19 cellular contexts compared by ENCODE assay signal in genomic region chr1:229879746-229880145, GRCh38.
DNase-seq lines count a peak whose midpoint lies in the region; ATAC-seq and TF ChIP-seq lines count a peak whose summit lies in the region.
"Had no signal": no experiment of that assay in that cellular context is flagged by ENCODE, and none has a peak within 500 bp of the region (broad histone marks: within the 10 kb centered on the region; RNA-seq: fewer than 3 reads in every experiment).

No MANE protein-coding gene starts in this region.

- DNase-seq in MCF 10A (ENCODE audit: unreplicated experiment) (peak; percentile 33), breast epithelium (ENCODE audit: low spot score in 2 of 2) (no peak), esophagus muscularis mucosa (ENCODE audit: extremely low spot score) (peak; percentile 70), osteoblast (ENCODE audit: insufficient read length, low spot score, missing footprints) (peak; percentile 44), type B pancreatic cell (ENCODE audit: extremely low spot score, unreplicated experiment) (peak; percentile 37), NCI-H345 (lab: John Stamatoyannopoulos, UW) (no peak), Calu3 (no peak)
- DNase-seq: EL, MM.1S, NCI-H1105, NCI-H187, NCI-H510A, Peyer's patch, SIG-M5 had no signal

- POLR2A ChIA-PET in MCF 10A (lab: Yijun Ruan, JAX): interaction anchor here (2.9 kb wide), 1 partner anchor 8 kb away, joined by 23 read pairs; no protein-coding TSS in a partner anchor

- peak; percentile 24 for TF ChIP-seq EP300 in esophagus muscularis mucosa (IDR thresholded peaks at IDR 0.05)

- H3K4me1 ChIP-seq in breast epithelium (no peaks in the 10 kb centered on the region), esophagus muscularis mucosa (peaks cover 13 to 59% (median 42%) of the 10 kb centered on the region in 4 donors), osteoblast (ENCODE audit: insufficient read depth, low read length) (no peaks in the 10 kb centered on the region)
- H3K4me1 ChIP-seq: Peyer's patch had no signal

- CTCF ChIA-PET in MCF 10A (lab: Yijun Ruan, JAX) (interaction anchor here (0.5 to 0.8 kb wide), 5 partner anchors 42 to 530 kb away, joined by 3 read pairs; no protein-coding TSS in a partner anchor), Calu3 (lab: Charles Lee) (interaction anchor here (0.6 to 0.9 kb wide), 2 partner anchors 174 to 334 kb away, joined by 3 to 5 read pairs; no protein-coding TSS in a partner anchor)

- H3K27ac Mint-ChIP-seq in MCF 10A (ENCODE audit: low read depth, unreplicated experiment) (no peak overlapping the region), type B pancreatic cell (no peak overlapping the region), Calu3 (ENCODE audit: unreplicated experiment) (no peak overlapping the region)

- H3K4me2 ChIP-seq in osteoblast (ENCODE audit: insufficient read depth, low read length): no peak overlapping the region
- H3K4me2 ChIP-seq: BLaER1, KMS-11 had no signal

- H3K9me3 ChIP-seq in breast epithelium (no peaks in the 10 kb centered on the region), esophagus muscularis mucosa (no peaks in the 10 kb centered on the region), osteoblast (ENCODE audit: low read depth, low read length) (no peaks in the 10 kb centered on the region)
- H3K9me3 ChIP-seq: BLaER1, Peyer's patch had no signal

- no peaks in the 10 kb centered on the region for H3K79me2 ChIP-seq in osteoblast (ENCODE audit: insufficient read depth, low read length)

- TF ChIP-seq POLR2A in breast epithelium (IDR thresholded peaks at IDR 0.05) (no peak), esophagus muscularis mucosa (IDR thresholded peaks at IDR 0.05; ENCODE audit: low read depth) (no peak)

- H3K4me3 Mint-ChIP-seq in MCF 10A (ENCODE audit: unreplicated experiment) (no peak overlapping the region), type B pancreatic cell (no peak overlapping the region), Calu3 (ENCODE audit: low read depth, unreplicated experiment) (no peak overlapping the region)

- H3K36me3 Mint-ChIP-seq in MCF 10A (ENCODE audit: insufficient read depth, unreplicated experiment) (no peaks in the 10 kb centered on the region), type B pancreatic cell (no peaks in the 10 kb centered on the region), Calu3 (ENCODE audit: insufficient read depth, unreplicated experiment) (no peaks in the 10 kb centered on the region)

- peaks cover 37% of the 10 kb centered on the region for H3K27me3 Mint-ChIP-seq in MCF 10A (ENCODE audit: insufficient read depth, unreplicated experiment)
- peaks cover 46% of the 10 kb centered on the region for H3K27me3 Mint-ChIP-seq in type B pancreatic cell
- peaks cover 77% of the 10 kb centered on the region for H3K27me3 Mint-ChIP-seq in Calu3 (ENCODE audit: unreplicated experiment)

- intact Hi-C loops in MCF 10A (cut with micrococcal nuclease): loop anchor here (10.0 kb wide), 1 partner anchor 435 kb away; no protein-coding TSS in a partner anchor
- intact Hi-C loops in breast epithelium (cut with DNase I; ENCODE audit: low total_unique reads): no loop called here
- intact Hi-C loops in esophagus muscularis mucosa (cut with DNase I): loop anchor here (10.0 kb wide), 1 partner anchor 185 kb away; the partner anchor contains the start of gene GALNT2
- intact Hi-C loops in Calu3 (cut with micrococcal nuclease; ENCODE audit: unreplicated experiment): no loop called here

- H3K9me3 Mint-ChIP-seq in MCF 10A (ENCODE audit: unreplicated experiment) (no peaks in the 10 kb centered on the region), type B pancreatic cell (no peaks in the 10 kb centered on the region), Calu3 (ENCODE audit: low read depth, unreplicated experiment) (no peaks in the 10 kb centered on the region)

- H3K4me3 ChIP-seq in breast epithelium: no peak overlapping the region
- no peak overlapping the region for H3K4me3 ChIP-seq in esophagus muscularis mucosa
- no peak overlapping the region for H3K4me3 ChIP-seq in osteoblast (ENCODE audit: insufficient read depth, low read length)
- H3K4me3 ChIP-seq: BLaER1, Peyer's patch had no signal

- 30% methylated on average over 3 of the region's 3 CpGs for WGBS in esophagus muscularis mucosa

- no peak for ATAC-seq in GM19035 (IDR thresholded peaks at IDR 0.05; ENCODE audit: unreplicated experiment)
- ATAC-seq: HepG2 had no signal

- BruUV-seq in MCF 10A (replicated peaks; lab: Mats Ljungman, UMichigan) (no TSS peak), Calu3 (replicated peaks; lab: Mats Ljungman, UMichigan) (no TSS peak)

- no peaks in the 10 kb centered on the region for H4K20me1 ChIP-seq in osteoblast (ENCODE audit: insufficient read depth, low read length)
- H4K20me1 ChIP-seq: BLaER1 had no signal

- no peak for TF ChIP-seq CTCF in MCF 10A (IDR thresholded peaks at IDR 0.05; ENCODE audit: unreplicated experiment)
- TF ChIP-seq CTCF in breast epithelium (IDR thresholded peaks at IDR 0.05): no peak
- TF ChIP-seq CTCF in esophagus muscularis mucosa (IDR thresholded peaks at IDR 0.05): no peak
- no peak for TF ChIP-seq CTCF in osteoblast (IDR thresholded peaks at IDR 0.05; ENCODE audit: extremely low read depth, low read depth, low read length)
- TF ChIP-seq CTCF in type B pancreatic cell (conservative IDR thresholded peaks at IDR 0.05): no peak
- no peak for TF ChIP-seq CTCF in Calu3 (IDR thresholded peaks at IDR 0.05; ENCODE audit: unreplicated experiment)

- H3K27ac ChIP-seq in breast epithelium (no peak overlapping the region), esophagus muscularis mucosa (replicated peaks in 1 of 4) (peak overlapping the region; percentile 57 to 76 (median 72)), osteoblast (ENCODE audit: low read depth, low read length) (no peak overlapping the region)
- H3K27ac ChIP-seq: 22Rv1, BLaER1, KMS-11, Peyer's patch had no signal

- H3K27me3 ChIP-seq in breast epithelium (peaks cover 0 to 15% of the 10 kb centered on the region in 2 donors), esophagus muscularis mucosa (no peaks in the 10 kb centered on the region), osteoblast (ENCODE audit: insufficient read depth, low read length) (peaks cover 2% of the 10 kb centered on the region)
- H3K27me3 ChIP-seq: BLaER1, Peyer's patch had no signal

- no peaks in the 10 kb centered on the region for H3K36me3 ChIP-seq in breast epithelium
- no peaks in the 10 kb centered on the region for H3K36me3 ChIP-seq in esophagus muscularis mucosa
- H3K36me3 ChIP-seq in osteoblast (ENCODE audit: insufficient read depth, low read length): no peaks in the 10 kb centered on the region
- H3K36me3 ChIP-seq: BLaER1, Peyer's patch had no signal

- H2AFZ ChIP-seq in osteoblast (ENCODE audit: low read length): no peak overlapping the region

- H3K4me1 Mint-ChIP-seq in MCF 10A (ENCODE audit: insufficient read depth, unreplicated experiment) (peaks cover 8% of the 10 kb centered on the region), type B pancreatic cell (ENCODE audit: unreplicated experiment) (peaks cover 12% of the 10 kb centered on the region), Calu3 (ENCODE audit: low read depth, unreplicated experiment) (no peaks in the 10 kb centered on the region)

Comparison
In these comparisons a context has a peak if more than half of its experiments do, and no peak if none do; other contexts are left out.
1. DNase-seq: peak in MCF 10A (single experiment), esophagus muscularis mucosa (single experiment), osteoblast (single experiment) and type B pancreatic cell (single experiment); none in breast epithelium (0 of 2), NCI-H345 (single experiment) and Calu3 (single experiment).
2. intact Hi-C loops: an anchor here in MCF 10A (10.0 kb wide) and esophagus muscularis mucosa (10.0 kb wide); none called in breast epithelium and Calu3.
3. H3K27ac ChIP-seq: peak in esophagus muscularis mucosa (4 of 4); none in breast epithelium (0 of 2) and osteoblast (single experiment).